24 cellular contexts compared by ENCODE assay signal in genomic region chr7:109376576-109376975, GRCh38.
"Had no signal": no experiment of that assay in that cellular context is flagged by ENCODE, and none has a peak within 500 bp of the region (broad histone marks: within the 10 kb centered on the region; RNA-seq: fewer than 3 reads in every experiment).

No MANE protein-coding gene starts in this region.

- H3K27me3 ChIP-seq: cardiac muscle cell, gastroesophageal sphincter, heart left ventricle, stomach, transverse colon, uterus had no signal

- FAIRE-seq: endometrium, small intestine had no signal

- ATAC-seq: activated T-helper 17 cell treated with anti-CD3 and anti-CD28 coated beads, Interleukin-2, amount 50 U/mL, for 72 hours; gastroesophageal sphincter; heart left ventricle; left colon; mucosa of descending colon; sciatic nerve; stimulated activated memory B cell treated with anti-CD40 and anti-IgM and Interleukin-4, amounts not matched to agents 10 μg/mL and 1 μg/mL and 100 μg/mL, for 72 hours; T-cell had no signal

- H3K36me3 ChIP-seq: cardiac muscle cell, gastroesophageal sphincter, heart left ventricle, stomach, transverse colon, uterus, WERI-Rb-1 had no signal

- DNase-seq: activated naive CD4-positive, alpha-beta T cell; activated naive CD8-positive, alpha-beta T cell treated with anti-CD3 and anti-CD28 coated beads for 36 hours; activated T-cell treated with anti-CD3 and anti-CD28 coated beads, Interleukin-2, amount 50 U/mL, for 24 hours; effector CD4-positive, alpha-beta T cell; erythroblast; heart left ventricle; islet precursor cell; left colon; mesendoderm; mucosa of descending colon; nephron progenitor cell; nucleus accumbens; small intestine; stomach; T-cell; transverse colon; uterus; WERI-Rb-1 had no signal

- H3K4me3 ChIP-seq: cardiac muscle cell, gastroesophageal sphincter, heart left ventricle, mucosa of descending colon, stomach, transverse colon, uterus had no signal

- H3K27ac ChIP-seq: cardiac muscle cell, gastroesophageal sphincter, heart left ventricle, stomach, transverse colon, uterus, WERI-Rb-1 had no signal

- H3K4me1 ChIP-seq: gastroesophageal sphincter, heart left ventricle, transverse colon, uterus had no signal

- H3K9me3 ChIP-seq: gastroesophageal sphincter, heart left ventricle, stomach, uterus had no signal
